21 cellular contexts compared by ENCODE assay signal in genomic region chr2:199680482-199680881, GRCh38.
"Had no signal": no experiment of that assay in that cellular context is flagged by ENCODE, and none has a peak within 500 bp of the region (broad histone marks: within the 10 kb centered on the region; RNA-seq: fewer than 3 reads in every experiment).

No MANE protein-coding gene starts in this region.

- DNase-seq: cortex of kidney; effector memory CD8-positive, alpha-beta T cell; esophagus squamous epithelium; head of caudate nucleus; left ventricle myocardium superior; lower lobe of right lung; naive thymus-derived CD8-positive, alpha-beta T cell; nephron progenitor cell; occipital lobe; ovary; posterior cingulate gyrus; psoas muscle; right cardiac atrium; sigmoid colon; stimulated activated CD4-positive, alpha-beta T cell treated with anti-CD3 and anti-CD28 coated beads, Interleukin-2, amount 100 ng/mL, for 48 hours; stimulated activated naive B cell treated with anti-CD40 and anti-IgM and Interleukin-4, amounts not matched to agents 10 μg/mL and 1 μg/mL and 100 μg/mL, for 72 hours; transverse colon; upper lobe of right lung; uterus had no signal

- H3K9me3 Mint-ChIP-seq: effector memory CD8-positive, alpha-beta T cell; nephron progenitor cell; stimulated activated naive B cell treated with anti-CD40 and anti-IgM and Interleukin-4, amounts not matched to agents 10 μg/mL and 1 μg/mL and 100 μg/mL, for 72 hours; stimulated activated naive CD8-positive, alpha-beta T cell treated with anti-CD3 and anti-CD28 coated beads, Interleukin-15, Interleukin-2, amounts not matched to agents 100 ng/mL and 50 ng/mL, for 24 hours had no signal

- H3K27ac ChIP-seq: esophagus squamous epithelium, lower lobe of right lung, ovary, psoas muscle, sigmoid colon, thoracic aorta, transverse colon, upper lobe of right lung, uterus had no signal

- H3K4me1 Mint-ChIP-seq: nephron progenitor cell had no signal

- H3K4me3 ChIP-seq: esophagus squamous epithelium, lower lobe of right lung, ovary, psoas muscle, sigmoid colon, thoracic aorta, transverse colon, upper lobe of right lung, uterus had no signal

- H3K9me3 ChIP-seq: esophagus squamous epithelium, lower lobe of right lung, ovary, psoas muscle, sigmoid colon, thoracic aorta, transverse colon, upper lobe of right lung, uterus had no signal

- H3K36me3 Mint-ChIP-seq: naive thymus-derived CD8-positive, alpha-beta T cell; stimulated activated naive B cell treated with anti-CD40 and anti-IgM and Interleukin-4, amounts not matched to agents 10 μg/mL and 1 μg/mL and 100 μg/mL, for 72 hours had no signal

- H3K36me3 ChIP-seq: esophagus squamous epithelium, lower lobe of right lung, ovary, sigmoid colon, thoracic aorta, transverse colon, upper lobe of right lung, uterus had no signal

- H3K4me1 ChIP-seq: esophagus squamous epithelium, lower lobe of right lung, psoas muscle, sigmoid colon, upper lobe of right lung, uterus had no signal

- H3K27me3 ChIP-seq: esophagus squamous epithelium, ovary, sigmoid colon, transverse colon, upper lobe of right lung, uterus had no signal

- H3K4me3 Mint-ChIP-seq: effector memory CD8-positive, alpha-beta T cell; naive thymus-derived CD8-positive, alpha-beta T cell; nephron progenitor cell; stimulated activated naive B cell treated with anti-CD40 and anti-IgM and Interleukin-4, amounts not matched to agents 10 μg/mL and 1 μg/mL and 100 μg/mL, for 72 hours; stimulated activated naive CD8-positive, alpha-beta T cell treated with anti-CD3 and anti-CD28 coated beads, Interleukin-15, Interleukin-2, amounts not matched to agents 100 ng/mL and 50 ng/mL, for 24 hours had no signal

- H3K27ac Mint-ChIP-seq: effector memory CD8-positive, alpha-beta T cell; naive thymus-derived CD8-positive, alpha-beta T cell; nephron progenitor cell; stimulated activated naive B cell treated with anti-CD40 and anti-IgM and Interleukin-4, amounts not matched to agents 10 μg/mL and 1 μg/mL and 100 μg/mL, for 72 hours; stimulated activated naive CD8-positive, alpha-beta T cell treated with anti-CD3 and anti-CD28 coated beads, Interleukin-15, Interleukin-2, amounts not matched to agents 100 ng/mL and 50 ng/mL, for 24 hours had no signal

- ATAC-seq: effector memory CD8-positive, alpha-beta T cell; left ventricle myocardium superior; lower lobe of right lung; naive thymus-derived CD8-positive, alpha-beta T cell; psoas muscle; right cardiac atrium; stimulated activated naive B cell treated with anti-CD40 and anti-IgM and Interleukin-4, amounts not matched to agents 10 μg/mL and 1 μg/mL and 100 μg/mL, for 72 hours; upper lobe of right lung had no signal
